In the genomic region with DNA sequence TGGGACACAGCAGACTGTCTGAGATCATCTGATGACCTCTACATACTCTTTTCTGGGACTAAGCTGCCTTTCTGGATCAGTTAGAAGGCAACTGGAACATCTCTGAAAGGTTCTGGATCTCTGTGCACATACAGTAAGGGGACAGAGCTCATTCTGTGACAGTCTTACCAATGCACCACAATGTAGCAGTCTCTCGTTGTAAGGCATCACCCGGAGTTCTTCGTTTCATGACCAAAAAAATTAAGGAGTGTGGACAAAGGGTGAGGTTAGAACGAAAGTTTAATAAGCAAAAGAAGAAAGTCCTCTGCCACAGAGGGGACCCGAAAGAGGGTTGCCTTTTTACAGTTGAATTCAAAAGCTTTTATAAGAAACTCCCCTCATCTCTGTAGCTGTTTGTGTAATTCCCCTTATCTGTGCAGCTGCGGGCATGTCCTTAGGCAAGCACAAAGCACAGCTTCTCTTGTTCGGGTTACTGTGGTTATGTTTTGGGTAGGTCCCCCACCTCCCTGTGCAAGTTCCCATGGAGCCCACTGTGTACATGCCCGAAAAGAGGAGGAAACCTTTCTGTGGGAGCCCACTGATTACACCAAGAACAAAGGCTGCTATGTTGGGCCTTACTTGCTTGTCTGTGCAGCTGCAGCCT, we compare ENCODE assay signal across 1 cellular context.
TF ChIP-seq lines count a peak whose summit lies in the region.

No MANE protein-coding gene starts in this region.

TF ChIP-seq in HepG2, 621 proteins besides CTCF, POLR2A, EP300 and RAD21:
- TF ChIP-seq, protein P1, sequence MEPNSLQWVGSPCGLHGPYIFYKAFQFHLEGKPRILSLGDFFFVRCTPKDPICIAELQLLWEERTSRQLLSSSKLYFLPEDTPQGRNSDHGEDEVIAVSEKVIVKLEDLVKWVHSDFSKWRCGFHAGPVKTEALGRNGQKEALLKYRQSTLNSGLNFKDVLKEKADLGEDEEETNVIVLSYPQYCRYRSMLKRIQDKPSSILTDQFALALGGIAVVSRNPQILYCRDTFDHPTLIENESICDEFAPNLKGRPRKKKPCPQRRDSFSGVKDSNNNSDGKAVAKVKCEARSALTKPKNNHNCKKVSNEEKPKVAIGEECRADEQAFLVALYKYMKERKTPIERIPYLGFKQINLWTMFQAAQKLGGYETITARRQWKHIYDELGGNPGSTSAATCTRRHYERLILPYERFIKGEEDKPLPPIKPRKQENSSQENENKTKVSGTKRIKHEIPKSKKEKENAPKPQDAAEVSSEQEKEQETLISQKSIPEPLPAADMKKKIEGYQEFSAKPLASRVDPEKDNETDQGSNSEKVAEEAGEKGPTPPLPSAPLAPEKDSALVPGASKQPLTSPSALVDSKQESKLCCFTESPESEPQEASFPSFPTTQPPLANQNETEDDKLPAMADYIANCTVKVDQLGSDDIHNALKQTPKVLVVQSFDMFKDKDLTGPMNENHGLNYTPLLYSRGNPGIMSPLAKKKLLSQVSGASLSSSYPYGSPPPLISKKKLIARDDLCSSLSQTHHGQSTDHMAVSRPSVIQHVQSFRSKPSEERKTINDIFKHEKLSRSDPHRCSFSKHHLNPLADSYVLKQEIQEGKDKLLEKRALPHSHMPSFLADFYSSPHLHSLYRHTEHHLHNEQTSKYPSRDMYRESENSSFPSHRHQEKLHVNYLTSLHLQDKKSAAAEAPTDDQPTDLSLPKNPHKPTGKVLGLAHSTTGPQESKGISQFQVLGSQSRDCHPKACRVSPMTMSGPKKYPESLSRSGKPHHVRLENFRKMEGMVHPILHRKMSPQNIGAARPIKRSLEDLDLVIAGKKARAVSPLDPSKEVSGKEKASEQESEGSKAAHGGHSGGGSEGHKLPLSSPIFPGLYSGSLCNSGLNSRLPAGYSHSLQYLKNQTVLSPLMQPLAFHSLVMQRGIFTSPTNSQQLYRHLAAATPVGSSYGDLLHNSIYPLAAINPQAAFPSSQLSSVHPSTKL (CRISPR knock-in tag; IDR thresholded peaks at IDR 0.05), result no peak
- TF ChIP-seq PAX8 (CRISPR knock-in tag; IDR thresholded peaks at IDR 0.05; ENCODE audit: borderline replicate concordance) (no peak), GMEB2 (CRISPR knock-in tag; IDR thresholded peaks at IDR 0.05; ENCODE audit: low read depth) (no peak), SKI (IDR thresholded peaks at IDR 0.05; ENCODE audit: partially characterized antibody) (no peak), CBX1 (IDR thresholded peaks at IDR 0.05; ENCODE audit: low read depth) (no peak), SIN3B (IDR thresholded peaks at IDR 0.05; ENCODE audit: low read length) (no peak), KDM4B (CRISPR knock-in tag; IDR thresholded peaks at IDR 0.05) (no peak), SRSF4 (IDR thresholded peaks at IDR 0.05; ENCODE audit: low read depth, low read length, poor library complexity, severe bottlenecking) (no peak), SPEN (CRISPR knock-in tag; IDR thresholded peaks at IDR 0.05; ENCODE audit: low read depth) (no peak), ZNF740 (CRISPR knock-in tag; IDR thresholded peaks at IDR 0.05) (no peak), SIX1 (CRISPR knock-in tag; IDR thresholded peaks at IDR 0.05; ENCODE audit: borderline replicate concordance) (no peak), ZNF619 (CRISPR knock-in tag; IDR thresholded peaks at IDR 0.05) (no peak), TMF1 (CRISPR knock-in tag; IDR thresholded peaks at IDR 0.05; ENCODE audit: low read depth) (no peak)
- TF ChIP-seq, protein P2, sequence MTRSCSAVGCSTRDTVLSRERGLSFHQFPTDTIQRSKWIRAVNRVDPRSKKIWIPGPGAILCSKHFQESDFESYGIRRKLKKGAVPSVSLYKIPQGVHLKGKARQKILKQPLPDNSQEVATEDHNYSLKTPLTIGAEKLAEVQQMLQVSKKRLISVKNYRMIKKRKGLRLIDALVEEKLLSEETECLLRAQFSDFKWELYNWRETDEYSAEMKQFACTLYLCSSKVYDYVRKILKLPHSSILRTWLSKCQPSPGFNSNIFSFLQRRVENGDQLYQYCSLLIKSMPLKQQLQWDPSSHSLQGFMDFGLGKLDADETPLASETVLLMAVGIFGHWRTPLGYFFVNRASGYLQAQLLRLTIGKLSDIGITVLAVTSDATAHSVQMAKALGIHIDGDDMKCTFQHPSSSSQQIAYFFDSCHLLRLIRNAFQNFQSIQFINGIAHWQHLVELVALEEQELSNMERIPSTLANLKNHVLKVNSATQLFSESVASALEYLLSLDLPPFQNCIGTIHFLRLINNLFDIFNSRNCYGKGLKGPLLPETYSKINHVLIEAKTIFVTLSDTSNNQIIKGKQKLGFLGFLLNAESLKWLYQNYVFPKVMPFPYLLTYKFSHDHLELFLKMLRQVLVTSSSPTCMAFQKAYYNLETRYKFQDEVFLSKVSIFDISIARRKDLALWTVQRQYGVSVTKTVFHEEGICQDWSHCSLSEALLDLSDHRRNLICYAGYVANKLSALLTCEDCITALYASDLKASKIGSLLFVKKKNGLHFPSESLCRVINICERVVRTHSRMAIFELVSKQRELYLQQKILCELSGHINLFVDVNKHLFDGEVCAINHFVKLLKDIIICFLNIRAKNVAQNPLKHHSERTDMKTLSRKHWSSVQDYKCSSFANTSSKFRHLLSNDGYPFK (CRISPR knock-in tag; IDR thresholded peaks at IDR 0.05; ENCODE audit: borderline replicate concordance), result no peak
